10 cellular contexts compared by ENCODE assay signal in the genomic region with DNA sequence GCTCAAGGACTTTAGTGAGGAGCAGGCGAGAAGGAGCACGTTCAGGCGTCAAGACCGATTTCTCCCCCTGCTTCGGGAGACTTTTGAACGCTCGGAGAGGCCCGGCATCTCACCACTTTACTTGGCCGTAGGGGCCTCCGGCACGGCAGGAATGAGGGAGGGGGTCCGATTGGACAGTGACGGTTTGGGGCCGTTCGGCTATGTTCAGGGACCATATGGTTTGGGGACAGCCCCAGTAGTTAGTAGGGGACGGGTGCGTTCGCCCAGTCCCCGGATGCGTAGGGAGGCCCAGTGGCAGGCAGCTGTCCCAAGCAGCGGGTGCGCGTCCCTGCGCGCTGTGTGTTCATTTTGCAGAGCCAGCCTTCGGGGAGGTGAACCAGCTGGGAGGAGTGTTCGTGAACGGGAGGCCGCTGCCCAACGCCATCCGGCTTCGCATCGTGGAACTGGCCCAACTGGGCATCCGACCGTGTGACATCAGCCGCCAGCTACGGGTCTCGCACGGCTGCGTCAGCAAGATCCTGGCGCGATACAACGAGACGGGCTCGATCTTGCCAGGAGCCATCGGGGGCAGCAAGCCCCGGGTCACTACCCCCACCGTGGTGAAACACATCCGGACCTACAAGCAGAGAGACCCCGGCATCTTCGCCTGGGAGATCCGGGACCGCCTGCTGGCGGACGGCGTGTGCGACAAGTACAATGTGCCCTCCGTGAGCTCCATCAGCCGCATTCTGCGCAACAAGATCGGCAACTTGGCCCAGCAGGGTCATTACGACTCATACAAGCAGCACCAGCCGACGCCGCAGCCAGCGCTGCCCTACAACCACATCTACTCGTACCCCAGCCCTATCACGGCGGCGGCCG. TPM values are rescaled to one million over a fixed set of nuclear protein-coding genes. Genes with fewer than 3 reads are reported as not detected.
DNase-seq lines count a peak whose midpoint lies in the region; ATAC-seq and TF ChIP-seq lines count a peak whose summit lies in the region.
"Had no signal": no experiment of that assay in that cellular context is flagged by ENCODE, and none has a peak within 500 bp of the region (broad histone marks: within the 10 kb centered on the region; RNA-seq: fewer than 3 reads in every experiment).

No MANE protein-coding gene starts in this region.

- H3K27ac Mint-ChIP-seq in activated naive CD4-positive, alpha-beta T cell treated with anti-CD3 and anti-CD28 coated beads, Interleukin-2, amount 50 U/mL, for 24 hours = no peak overlapping the region
- H3K27ac Mint-ChIP-seq in activated naive CD4-positive, alpha-beta T cell treated with anti-CD3 and anti-CD28 coated beads, Interleukin-2, amount 10 ng/mL, durations not matched to agents 7 days and 5 days = no peak overlapping the region
- peak overlapping the region; percentile 74 for H3K27ac Mint-ChIP-seq in activated T-helper 1 cell treated with anti-CD3 and anti-CD28 coated beads, Interleukin-12 subunit alpha, Interleukin-12 subunit beta, Interleukin-2, Interleukin-4 antibody, amounts not matched to agents 30 ng/mL and 10 ng/mL and 1 ng/mL, durations not matched to agents 14 hours and 24 hours and 36 hours
- H3K27ac Mint-ChIP-seq: activated B cell treated with CpG ODN at 0.5 μM for 24 hours had no signal

- peaks cover 4% of the 10 kb centered on the region for H3K9me3 Mint-ChIP-seq in activated naive CD4-positive, alpha-beta T cell treated with anti-CD3 and anti-CD28 coated beads, Interleukin-2, amount 50 U/mL, for 24 hours
- H3K9me3 Mint-ChIP-seq in activated naive CD4-positive, alpha-beta T cell treated with anti-CD3 and anti-CD28 coated beads, Interleukin-2, amount 10 ng/mL, durations not matched to agents 7 days and 5 days = peaks cover 5% of the 10 kb centered on the region
- no peaks in the 10 kb centered on the region for H3K9me3 Mint-ChIP-seq in activated T-helper 1 cell treated with anti-CD3 and anti-CD28 coated beads, Interleukin-12 subunit alpha, Interleukin-12 subunit beta, Interleukin-2, Interleukin-4 antibody, amounts not matched to agents 30 ng/mL and 10 ng/mL and 1 ng/mL, durations not matched to agents 14 hours and 24 hours and 36 hours
- H3K9me3 Mint-ChIP-seq: activated B cell treated with CpG ODN at 0.5 μM for 24 hours had no signal

- no peak overlapping the region for H3K27ac ChIP-seq in upper lobe of right lung
- no peak overlapping the region for H3K27ac ChIP-seq in SJCRH30

- H3K36me3 ChIP-seq in upper lobe of right lung (no peaks in the 10 kb centered on the region), SJCRH30 (no peaks in the 10 kb centered on the region)

- intact Hi-C loops in activated T-helper 1 cell treated with anti-CD3 and anti-CD28 coated beads, Interleukin-12 subunit alpha, Interleukin-12 subunit beta, Interleukin-2, Interleukin-4 antibody, amounts not matched to agents 30 ng/mL and 10 ng/mL and 1 ng/mL, durations not matched to agents 14 hours and 24 hours and 36 hours (cut with micrococcal nuclease) = loop anchor here (10.0 kb wide), 1 partner anchor 282 kb away; no protein-coding TSS in a partner anchor
- intact Hi-C loops in upper lobe of right lung (cut with DNase I) = no loop called here

- peak overlapping the region; percentile 32 for H3K4me3 ChIP-seq in upper lobe of right lung
- H3K4me3 ChIP-seq in SJCRH30 = no peak overlapping the region

- DNase-seq in activated naive CD4-positive, alpha-beta T cell treated with anti-CD3 and anti-CD28 coated beads, Interleukin-2, amount 10 ng/mL, durations not matched to agents 7 days and 5 days = no peak
- no peak for DNase-seq in activated T-helper 1 cell treated with anti-CD3 and anti-CD28 coated beads, Interleukin-12 subunit alpha, Interleukin-12 subunit beta, Interleukin-2, Interleukin-4 antibody, amounts not matched to agents 30 ng/mL and 10 ng/mL and 1 ng/mL, durations not matched to agents 14 hours and 24 hours and 36 hours (ENCODE audit: low spot score)
- DNase-seq in kidney tubule cell (ENCODE audit: low spot score) = peak; percentile 46
- DNase-seq in upper lobe of right lung = no peak
- DNase-seq in A172 (ENCODE audit: low spot score) = no peak
- no peak for DNase-seq in SJCRH30
- no peak for DNase-seq in NCI-H510A treated with DMSO at 0.1 percent for 48 hours (lab: John Stamatoyannopoulos, UW)
- DNase-seq: activated B cell treated with CpG ODN at 0.5 μM for 24 hours had no signal

- peaks cover 52% of the 10 kb centered on the region for H3K4me1 Mint-ChIP-seq in activated naive CD4-positive, alpha-beta T cell treated with anti-CD3 and anti-CD28 coated beads, Interleukin-2, amount 50 U/mL, for 24 hours
- H3K4me1 Mint-ChIP-seq in activated naive CD4-positive, alpha-beta T cell treated with anti-CD3 and anti-CD28 coated beads, Interleukin-2, amount 10 ng/mL, durations not matched to agents 7 days and 5 days = peaks cover 20% of the 10 kb centered on the region
- peaks cover 6% of the 10 kb centered on the region for H3K4me1 Mint-ChIP-seq in activated T-helper 1 cell treated with anti-CD3 and anti-CD28 coated beads, Interleukin-12 subunit alpha, Interleukin-12 subunit beta, Interleukin-2, Interleukin-4 antibody, amounts not matched to agents 30 ng/mL and 10 ng/mL and 1 ng/mL, durations not matched to agents 14 hours and 24 hours and 36 hours (ENCODE audit: low read depth)

- H3K4me1 ChIP-seq in upper lobe of right lung = peaks cover 34% of the 10 kb centered on the region
- H3K4me1 ChIP-seq in SJCRH30 = no peaks in the 10 kb centered on the region

- TF ChIP-seq CTCF in upper lobe of right lung (IDR thresholded peaks at IDR 0.05) = no peak

- no peak for ATAC-seq in upper lobe of right lung

- CTCF ChIA-PET in activated naive CD4-positive, alpha-beta T cell treated with anti-CD3 and anti-CD28 coated beads, Interleukin-2, amount 10 ng/mL, durations not matched to agents 7 days and 5 days (lab: Charles Lee) = no interaction called here

- H3K9me3 ChIP-seq in upper lobe of right lung (no peaks in the 10 kb centered on the region), SJCRH30 (replicated peaks) (no peaks in the 10 kb centered on the region)

- H3K4me3 Mint-ChIP-seq in activated naive CD4-positive, alpha-beta T cell treated with anti-CD3 and anti-CD28 coated beads, Interleukin-2, amount 50 U/mL, for 24 hours = peak overlapping the region; percentile 55
- no peak overlapping the region for H3K4me3 Mint-ChIP-seq in activated naive CD4-positive, alpha-beta T cell treated with anti-CD3 and anti-CD28 coated beads, Interleukin-2, amount 10 ng/mL, durations not matched to agents 7 days and 5 days
- H3K4me3 Mint-ChIP-seq in activated T-helper 1 cell treated with anti-CD3 and anti-CD28 coated beads, Interleukin-12 subunit alpha, Interleukin-12 subunit beta, Interleukin-2, Interleukin-4 antibody, amounts not matched to agents 30 ng/mL and 10 ng/mL and 1 ng/mL, durations not matched to agents 14 hours and 24 hours and 36 hours = no peak overlapping the region
- H3K4me3 Mint-ChIP-seq: activated B cell treated with CpG ODN at 0.5 μM for 24 hours had no signal

- H3K27me3 ChIP-seq in upper lobe of right lung = peaks cover 98% of the 10 kb centered on the region
- H3K27me3 ChIP-seq in SJCRH30 = no peaks in the 10 kb centered on the region

- H3K27me3 Mint-ChIP-seq in activated naive CD4-positive, alpha-beta T cell treated with anti-CD3 and anti-CD28 coated beads, Interleukin-2, amount 50 U/mL, for 24 hours = peaks cover 66% of the 10 kb centered on the region
- peaks cover 97% of the 10 kb centered on the region for H3K27me3 Mint-ChIP-seq in activated naive CD4-positive, alpha-beta T cell treated with anti-CD3 and anti-CD28 coated beads, Interleukin-2, amount 10 ng/mL, durations not matched to agents 7 days and 5 days
- peaks cover 82% of the 10 kb centered on the region for H3K27me3 Mint-ChIP-seq in activated T-helper 1 cell treated with anti-CD3 and anti-CD28 coated beads, Interleukin-12 subunit alpha, Interleukin-12 subunit beta, Interleukin-2, Interleukin-4 antibody, amounts not matched to agents 30 ng/mL and 10 ng/mL and 1 ng/mL, durations not matched to agents 14 hours and 24 hours and 36 hours (ENCODE audit: insufficient read depth)

- peaks cover 8% of the 10 kb centered on the region for H3K36me3 Mint-ChIP-seq in activated naive CD4-positive, alpha-beta T cell treated with anti-CD3 and anti-CD28 coated beads, Interleukin-2, amount 50 U/mL, for 24 hours
- H3K36me3 Mint-ChIP-seq in activated naive CD4-positive, alpha-beta T cell treated with anti-CD3 and anti-CD28 coated beads, Interleukin-2, amount 10 ng/mL, durations not matched to agents 7 days and 5 days = peaks cover 15% of the 10 kb centered on the region
- H3K36me3 Mint-ChIP-seq in activated T-helper 1 cell treated with anti-CD3 and anti-CD28 coated beads, Interleukin-12 subunit alpha, Interleukin-12 subunit beta, Interleukin-2, Interleukin-4 antibody, amounts not matched to agents 30 ng/mL and 10 ng/mL and 1 ng/mL, durations not matched to agents 14 hours and 24 hours and 36 hours (ENCODE audit: low read depth) = peaks cover 5% of the 10 kb centered on the region

RNA-seq across cellular contexts. Expression of a gene that starts 1.1 kb away (rescaled TPM):
- not detected in 2 replicates for total RNA-seq in activated T-helper 1 cell treated with anti-CD3 and anti-CD28 coated beads, Interleukin-12 subunit alpha, Interleukin-12 subunit beta, Interleukin-2, Interleukin-4 antibody, amounts not matched to agents 30 ng/mL and 10 ng/mL and 1 ng/mL, durations not matched to agents 14 hours and 24 hours and 36 hours
- 0.78 TPM for total RNA-seq in upper lobe of right lung
- total RNA-seq in A172 (2014; rRNA removed; shearing (Covaris generic)) = not detected in 2 replicates
- total RNA-seq in SJCRH30 (2014; rRNA removed; shearing (Covaris generic)) = not detected in 2 replicates
- total RNA-seq: activated B cell treated with CpG ODN at 0.5 μM for 24 hours, renal cortical epithelial cell had no signal
